ENCODE assay signal across 8 cellular contexts in genomic region chr4:138910914-138911336, GRCh38.
DNase-seq lines count a peak whose midpoint lies in the region; ATAC-seq and TF ChIP-seq lines count a peak whose summit lies in the region.

No MANE protein-coding gene starts in this region.

- 6% methylated on average over 12 of the region's 12 CpGs for WGBS in right cardiac atrium

- no peak for TF ChIP-seq CTCF in AG10803 (conservative IDR thresholded peaks at IDR 0.05; ENCODE audit: low read length)

- intact Hi-C loops in right cardiac atrium (cut with DNase I), result no loop called here

- H3K27me3 ChIP-seq in right cardiac atrium (ENCODE audit: control insufficient read depth, insufficient read depth), result no peaks in the 10 kb centered on the region

- peak overlapping the region; percentile 80 for H3K27ac ChIP-seq in angular gyrus (ENCODE audit: low read depth, low read length)
- H3K27ac ChIP-seq in right cardiac atrium (ENCODE audit: low read length), result peak overlapping the region; percentile 84

- ATAC-seq in right cardiac atrium, result peak; percentile 97 to 99
- ATAC-seq in GM18520 (IDR thresholded peaks at IDR 0.05; ENCODE audit: unreplicated experiment), result no peak
- no peak for ATAC-seq in HG02973 (IDR thresholded peaks at IDR 0.05; ENCODE audit: unreplicated experiment)
- ATAC-seq in GM19324 (IDR thresholded peaks at IDR 0.05; ENCODE audit: low FRiP score, unreplicated experiment), result no peak

- peaks cover 4% of the 10 kb centered on the region for H3K4me1 ChIP-seq in right cardiac atrium (ENCODE audit: control insufficient read depth, insufficient read depth, low read length)

- no peaks in the 10 kb centered on the region for H3K9me3 ChIP-seq in right cardiac atrium (ENCODE audit: control insufficient read depth, low read length)

- H3K4me3 ChIP-seq in AG10803 (ENCODE audit: low read length), result no peak overlapping the region
- H3K4me3 ChIP-seq in right cardiac atrium (ENCODE audit: low read length), result no peak overlapping the region

- DNase-seq in AG10803 (ENCODE audit: low read depth) (peak; percentile 76), NCI-H146 treated with DMSO at 0.1 percent for 48 hours (lab: John Stamatoyannopoulos, UW; ENCODE audit: unreplicated experiment) (peak; percentile 95), right cardiac atrium (peak; percentile 81 to 91 (median 90)), renal cortical epithelial cell (ENCODE audit: low read depth) (peak; percentile 95)

Comparison
In these comparisons a context has a peak if more than half of its experiments do, and no peak if none do; other contexts are left out.
1. ATAC-seq: peak in right cardiac atrium (2 of 2); none in GM18520 (single experiment), HG02973 (single experiment) and GM19324 (single experiment).
2. Peak in every context shown above with its lines, with median percentiles within 50 percentile points of each other: DNase-seq.